Comparison of ENCODE assay signal across 16 cellular contexts in genomic region chr2:162063281-162063680, GRCh38. TPM values are rescaled to one million over a fixed set of nuclear protein-coding genes. Genes with fewer than 3 reads are reported as not detected.
A peak's percentile ranks its signal among the peaks of the same experiment; 100 is the strongest.
DNase-seq lines count a peak whose midpoint lies in the region; ATAC-seq and TF ChIP-seq lines count a peak whose summit lies in the region.
"Had no signal": no experiment of that assay in that cellular context is flagged by ENCODE, and none has a peak within 500 bp of the region (broad histone marks: within the 10 kb centered on the region; RNA-seq: fewer than 3 reads in every experiment).

No MANE protein-coding gene starts in this region.

- H3K27ac Mint-ChIP-seq in natural killer cell treated with Interleukin-12 subunit alpha and Interleukin-12 subunit beta and Interleukin-15 and Interleukin-18, amount 100 ng/mL, for 72 hours = peak overlapping the region; percentile 50 to 66
- no peak overlapping the region for H3K27ac Mint-ChIP-seq in natural killer cell
- H3K27ac Mint-ChIP-seq in central memory CD8-positive, alpha-beta T cell (ENCODE audit: low read depth) = peak overlapping the region; percentile 24

- ATAC-seq in natural killer cell treated with Interleukin-12 subunit alpha and Interleukin-12 subunit beta and Interleukin-15 and Interleukin-18, amount 100 ng/mL, for 72 hours = no peak
- ATAC-seq in natural killer cell (no peak), HG02571 (IDR thresholded peaks at IDR 0.05; ENCODE audit: unreplicated experiment) (no peak)
- ATAC-seq in central memory CD8-positive, alpha-beta T cell (replicated peaks; ENCODE audit: extremely low read depth, poor library complexity, severe bottlenecking) = no peak
- ATAC-seq: heart right ventricle had no signal

- no peak for TF ChIP-seq CTCF in natural killer cell (IDR thresholded peaks at IDR 0.05)

- H3K36me3 Mint-ChIP-seq in natural killer cell treated with Interleukin-12 subunit alpha and Interleukin-12 subunit beta and Interleukin-15 and Interleukin-18, amount 100 ng/mL, for 72 hours = peaks cover 19% of the 10 kb centered on the region
- H3K36me3 Mint-ChIP-seq in natural killer cell = no peaks in the 10 kb centered on the region
- H3K36me3 Mint-ChIP-seq in central memory CD8-positive, alpha-beta T cell (ENCODE audit: insufficient read depth) = no peaks in the 10 kb centered on the region

- intact Hi-C loops in natural killer cell (cut with micrococcal nuclease) = no loop called here

- H3K4me1 Mint-ChIP-seq in natural killer cell treated with Interleukin-12 subunit alpha and Interleukin-12 subunit beta and Interleukin-15 and Interleukin-18, amount 100 ng/mL, for 72 hours (ENCODE audit: low read depth in 2 of 2) = peaks cover 21 to 47% of the 10 kb centered on the region in 2 donors
- H3K4me1 Mint-ChIP-seq in natural killer cell = no peaks in the 10 kb centered on the region
- H3K4me1 Mint-ChIP-seq in central memory CD8-positive, alpha-beta T cell = peaks cover 22% of the 10 kb centered on the region

- H3K9me3 Mint-ChIP-seq in natural killer cell treated with Interleukin-12 subunit alpha and Interleukin-12 subunit beta and Interleukin-15 and Interleukin-18, amount 100 ng/mL, for 72 hours = no peaks in the 10 kb centered on the region
- no peaks in the 10 kb centered on the region for H3K9me3 Mint-ChIP-seq in natural killer cell
- no peaks in the 10 kb centered on the region for H3K9me3 Mint-ChIP-seq in central memory CD8-positive, alpha-beta T cell

- peak overlapping the region; percentile 16 for H3K4me3 Mint-ChIP-seq in natural killer cell treated with Interleukin-12 subunit alpha and Interleukin-12 subunit beta and Interleukin-15 and Interleukin-18, amount 100 ng/mL, for 72 hours
- H3K4me3 Mint-ChIP-seq in natural killer cell = no peak overlapping the region
- H3K4me3 Mint-ChIP-seq in central memory CD8-positive, alpha-beta T cell = peak overlapping the region; percentile 3

- H3K27me3 Mint-ChIP-seq in natural killer cell treated with Interleukin-12 subunit alpha and Interleukin-12 subunit beta and Interleukin-15 and Interleukin-18, amount 100 ng/mL, for 72 hours = no peaks in the 10 kb centered on the region
- no peaks in the 10 kb centered on the region for H3K27me3 Mint-ChIP-seq in natural killer cell (ENCODE audit: low read depth in 2 of 2)
- H3K27me3 Mint-ChIP-seq in central memory CD8-positive, alpha-beta T cell = no peaks in the 10 kb centered on the region

- DNase-seq in natural killer cell treated with Interleukin-12 subunit alpha and Interleukin-12 subunit beta and Interleukin-15 and Interleukin-18, amount 100 ng/mL, for 72 hours (ENCODE audit: low spot score) = no peak
- DNase-seq in natural killer cell (no peak), M059J (ENCODE audit: low read depth) (peak; percentile 51)
- DNase-seq in central memory CD8-positive, alpha-beta T cell (ENCODE audit: low spot score in 2 of 2) = no peak
- DNase-seq in stimulated activated naive CD4-positive, alpha-beta T cell treated with Interleukin-2 at 50 U/mL for 16 hours (lab: John Stamatoyannopoulos, UW) = no peak
- DNase-seq in stimulated activated naive CD4-positive, alpha-beta T cell (lab: John Stamatoyannopoulos, UW) = no peak
- DNase-seq: activated CD4-positive, alpha-beta T cell treated with anti-CD3 and anti-CD28 coated beads, Interleukin-2, amount 50 U/mL, for 48 hours; GDM1; heart right ventricle; NCI-H1105; NCI-H524; posterior cingulate gyrus; RPMI8226; T-helper 9 cell; upper lobe of right lung had no signal

RNA-seq across cellular contexts. Expression of gene DPP4, which starts 10.7 kb away (rescaled TPM):
- 100 to 1,000 TPM in 1 of 2 donors, 10 to 100 TPM in 1; 89.4 to 102 TPM for total RNA-seq in natural killer cell treated with Interleukin-12 subunit alpha and Interleukin-12 subunit beta and Interleukin-15 and Interleukin-18, amount 100 ng/mL, for 72 hours
- total RNA-seq in natural killer cell = 1 to 10 TPM; 1.8 to 2.3 (median 1.8) TPM
- total RNA-seq in M059J (2014; rRNA removed; shearing (Covaris generic)) = 13.5 and 17.5 TPM in 2 replicates

Comparison
In these comparisons a context has a peak if more than half of its experiments do, and no peak if none do; other contexts are left out.
1. H3K27ac Mint-ChIP-seq: peak in natural killer cell treated with Interleukin-12 subunit alpha and Interleukin-12 subunit beta and Interleukin-15 and Interleukin-18, amount 100 ng/mL, for 72 hours (2 of 2) and central memory CD8-positive, alpha-beta T cell (single experiment); none in natural killer cell (0 of 2).